17 cellular contexts compared by ENCODE assay signal in genomic region chr12:51118706-51119105, GRCh38. TPM values are rescaled to one million over a fixed set of nuclear protein-coding genes. Genes with fewer than 3 reads are reported as not detected.
DNase-seq lines count a peak whose midpoint lies in the region; ATAC-seq, FAIRE-seq and TF ChIP-seq lines count a peak whose summit lies in the region.
"Had no signal": no experiment of that assay in that cellular context is flagged by ENCODE, and none has a peak within 500 bp of the region (broad histone marks: within the 10 kb centered on the region; RNA-seq: fewer than 3 reads in every experiment).

No MANE protein-coding gene starts in this region.

- no peak overlapping the region for H3K4me3 Mint-ChIP-seq in WTC11
- H3K4me3 Mint-ChIP-seq: CD8-positive, alpha-beta memory T cell; effector memory CD8-positive, alpha-beta T cell; T-helper 1 cell treated with Interleukin-12 subunit alpha and Interleukin-12 subunit beta and Interleukin-4 antibody, amounts not matched to agents 30 μg/mL and 1 μg/mL, for 36 hours had no signal

- no peaks in the 10 kb centered on the region for H3K9me3 Mint-ChIP-seq in WTC11
- H3K9me3 Mint-ChIP-seq: CD8-positive, alpha-beta memory T cell; effector memory CD8-positive, alpha-beta T cell; naive B cell; T-helper 1 cell treated with Interleukin-12 subunit alpha and Interleukin-12 subunit beta and Interleukin-4 antibody, amounts not matched to agents 30 μg/mL and 1 μg/mL, for 36 hours had no signal

- H3K36me3 ChIP-seq in K562 (ENCODE audit: control insufficient read depth, insufficient read depth, low read length) (peaks cover 33% of the 10 kb centered on the region; the same call in 1 of the 3 replicates), vagina (peaks cover 0 to 22% of the 10 kb centered on the region in 2 donors)

- POLR2A ChIA-PET in K562 (lab: Yijun Ruan, JAX) (no interaction called here), WTC11 (lab: Charles Lee) (no interaction called here)

- H4K20me1 ChIP-seq in K562 (replicated peaks; ENCODE audit: control insufficient read depth, insufficient read depth, low read length), result no peaks in the 10 kb centered on the region

- H3K27ac Mint-ChIP-seq in WTC11, result no peak overlapping the region
- H3K27ac Mint-ChIP-seq: CD8-positive, alpha-beta memory T cell; effector memory CD8-positive, alpha-beta T cell; T-helper 1 cell treated with Interleukin-12 subunit alpha and Interleukin-12 subunit beta and Interleukin-4 antibody, amounts not matched to agents 30 μg/mL and 1 μg/mL, for 36 hours had no signal

- H3K27ac ChIP-seq in K562 (ENCODE audit: extremely low read depth, low read depth, low read length) (no peak overlapping the region), vagina (no peak overlapping the region)
- H3K27ac ChIP-seq: brain microvascular endothelial cell had no signal

- H3K27me3 ChIP-seq in K562 (ENCODE audit: control insufficient read depth in 2 of 2, insufficient read depth in 2 of 2, low read length in 2 of 2) (no peaks in the 10 kb centered on the region), vagina (no peaks in the 10 kb centered on the region)
- H3K27me3 ChIP-seq: brain microvascular endothelial cell had no signal

- in situ Hi-C loops in K562 (cut with MboI), result no loop called here

- TF ChIP-seq RAD21 in K562 (CRISPR knock-in tag; conservative IDR thresholded peaks at IDR 0.05 in 1 of 2, IDR thresholded peaks at IDR 0.05 in 1 of 2), result no peak

- no peaks in the 10 kb centered on the region for H3K79me2 ChIP-seq in K562 (ENCODE audit: control insufficient read depth, insufficient read depth, low read length)

- H2AFZ ChIP-seq in K562 (ENCODE audit: low read depth, low read length), result no peak overlapping the region

- no peak for FAIRE-seq in K562 (lab: Jason Lieb, UNC)

- peaks cover 33% of the 10 kb centered on the region for H3K36me3 Mint-ChIP-seq in WTC11

- ATAC-seq in K562 (no peak), WTC11 (no peak)
- ATAC-seq: effector memory CD8-positive, alpha-beta T cell had no signal

- no peak for TF ChIP-seq POLR2A in K562 (conservative IDR thresholded peaks at IDR 0.05)
- TF ChIP-seq POLR2A in vagina (IDR thresholded peaks at IDR 0.05), result no peak

- H3K4me1 ChIP-seq in K562 (replicated peaks in 1 of 2; ENCODE audit: control insufficient read depth in 2 of 2, insufficient read depth in 2 of 2, low read length in 2 of 2) (no peaks in the 10 kb centered on the region), vagina (no peaks in the 10 kb centered on the region)

- no peaks in the 10 kb centered on the region for H3K4me1 Mint-ChIP-seq in WTC11
- H3K4me1 Mint-ChIP-seq: CD8-positive, alpha-beta memory T cell had no signal

- BruUV-seq in K562 (replicated peaks; lab: Mats Ljungman, UMichigan), result no TSS peak

- no peak overlapping the region for H3K4me2 ChIP-seq in K562 (ENCODE audit: insufficient read depth, low read length)

- no peaks in the 10 kb centered on the region for H3K9me1 ChIP-seq in K562 (ENCODE audit: control insufficient read depth, insufficient read depth, low read length)

- TF ChIP-seq CTCF in K562 (IDR thresholded peaks at IDR 0.05 in 2 of 3, conservative IDR thresholded peaks at IDR 0.05 in 1 of 3; ENCODE audit: insufficient read depth in 2 of 3, low read depth in 1 of 3, low read length in 3 of 3), result no peak
- no peak for TF ChIP-seq CTCF in vagina (IDR thresholded peaks at IDR 0.05)
- no peak for TF ChIP-seq CTCF in WTC11 (IDR thresholded peaks at IDR 0.05)

- TF ChIP-seq EP300 in K562 (IDR thresholded peaks at IDR 0.05; ENCODE audit: low read length), result no peak

- no peaks in the 10 kb centered on the region for H3K9me3 ChIP-seq in K562 (replicated peaks; ENCODE audit: control insufficient read depth, insufficient read depth, low read depth, low read length)
- H3K9me3 ChIP-seq in vagina, result no peaks in the 10 kb centered on the region

- intact Hi-C loops in K562 (cut with micrococcal nuclease), result no loop called here
- intact Hi-C loops in posterior vena cava (cut with DNase I), result no loop called here
- intact Hi-C loops in vagina (cut with DNase I), result no loop called here

- peak; percentile 87 for DNase-seq in ELR (ENCODE audit: low read depth)
- peak; percentile 54 for DNase-seq in LHCN-M2 (ENCODE audit: low read depth)
- DNase-seq in K562 (ENCODE audit: extremely low read depth in 1 of 4, low spot score in 3 of 4), result no peak
- peak; percentile 31 for DNase-seq in non-pigmented ciliary epithelial cell (ENCODE audit: low read depth)
- no peak for DNase-seq in posterior vena cava (ENCODE audit: low spot score)
- DNase-seq in vagina (ENCODE audit: extremely low spot score in 2 of 2), result no peak
- DNase-seq in T-helper 9 cell, result no peak
- DNase-seq in WTC11 (ENCODE audit: low spot score), result no peak
- DNase-seq: activated CD4-positive, alpha-beta T cell treated with anti-CD3 and anti-CD28 coated beads, Interleukin-2, amount 50 U/mL, for 48 hours; activated effector memory CD4-positive, alpha-beta T cell treated with anti-CD3 and anti-CD28 coated beads, Interleukin-2, amount 50 U/mL, for 16 hours; brain microvascular endothelial cell; CD8-positive, alpha-beta memory T cell; effector memory CD8-positive, alpha-beta T cell; naive B cell; NCI-H2171 treated with DMSO at 0.1 percent for 48 hours; retina had no signal

- 74% methylated on average over 3 of the region's 3 CpGs for WGBS in K562 (ENCODE audit: insufficient coverage, low coverage, missing lambda C conversion rate)

- H3K27me3 Mint-ChIP-seq in WTC11 (ENCODE audit: low read depth), result no peaks in the 10 kb centered on the region
- H3K27me3 Mint-ChIP-seq: CD8-positive, alpha-beta memory T cell; effector memory CD8-positive, alpha-beta T cell; naive B cell had no signal

- no peak overlapping the region for H3K9ac ChIP-seq in K562 (ENCODE audit: insufficient read depth in 1 of 2, low read depth in 2 of 2, low read length in 2 of 2)

- CTCF ChIA-PET in K562 (lab: Yijun Ruan, JAX; ENCODE audit: low intra/inter-chr PET ratio), result no interaction called here
- CTCF ChIA-PET in WTC11 (lab: Charles Lee), result no interaction called here

- H3K4me3 ChIP-seq in K562 (no peak overlapping the region), vagina (no peak overlapping the region)

TF ChIP-seq in K562, 482 proteins besides CTCF, POLR2A, EP300 and RAD21:
- no peak for TF ChIP-seq CBFA2T3 (IDR thresholded peaks at IDR 0.05)
- peak; percentile 20 for TF ChIP-seq MEIS2 (IDR thresholded peaks at IDR 0.05; ENCODE audit: partially characterized antibody)

RNA-seq across cellular contexts. Expression of gene CSRNP2, which starts 35.3 kb away (rescaled TPM):
- total RNA-seq in LHCN-M2 (2014; rRNA removed) (29.7 and 31.5 TPM in 2 replicates), K562 (2014; rRNA removed) (5.9 and 8.0 TPM in 2 replicates), K562 (2014; rRNA removed; fragmentation: Illumina TruSeq; extraction: Trizol) (5.2 and 5.9 TPM in 2 replicates), K562 (2015; rRNA removed; fragmentation: Illumina TruSeq; extraction: Trizol) (5.0 and 5.7 TPM in 2 replicates), K562 (2021) (10.8 and 13.9 TPM in 2 replicates), posterior vena cava (10 to 100 TPM; 23.6 to 29.4 TPM), vagina (19.9 TPM), WTC11 (2021) (33.7 to 36.1 TPM (median 34.2 TPM) in 3 replicates)
- polyA plus RNA-seq in LHCN-M2 (2012), result 15.0 TPM
- 21.5 and 24.2 TPM in 2 replicates for total RNA-seq in K562 (2011; cell fraction: chromatin; rRNA removed; ENCODE audit: low replicate concordance)
- 12.0 and 13.7 TPM in 2 replicates for total RNA-seq in K562 (2011; cell fraction: nucleolus; rRNA removed)
- total RNA-seq in K562 (2011; cell fraction: nucleoplasm; rRNA removed), result 16.7 and 20.5 TPM in 2 replicates
- polyA plus RNA-seq in K562 (2011; rRNA removed) (9.7 and 9.9 TPM in 2 replicates), K562 (2014; fragmentation: Illumina TruSeq; extraction: Trizol) (8.9 and 9.1 TPM in 2 replicates), K562 (2014; fragmentation: Nextera tagmentation; extraction: Ambion mirVana) (1 to 10 TPM; 1.6 to 1.8 TPM), K562 (2014; rRNA removed) (7.9 and 8.5 TPM in 2 replicates)
- 5.5 and 6.0 TPM in 2 replicates for polyA plus RNA-seq in K562 (2011; cell fraction: cytosol; rRNA removed)
- polyA plus RNA-seq in K562 (2011; cell fraction: nucleus; rRNA removed), result 9.9 and 10.9 TPM in 2 replicates
- polyA plus RNA-seq in K562 (2012), result 7.2 and 11.0 TPM in 2 replicates
- polyA minus RNA-seq in K562 (2011; rRNA and poly(A)+ RNA removed), result 9.7 and 9.9 TPM in 2 replicates
- 5.0 and 9.4 TPM in 2 replicates for polyA minus RNA-seq in K562 (2011; cell fraction: cytosol; rRNA and poly(A)+ RNA removed)
- polyA minus RNA-seq in K562 (2011; cell fraction: nucleus; rRNA and poly(A)+ RNA removed), result 4.4 and 7.4 TPM in 2 replicates

RNA-seq across cellular contexts. Expression of gene TFCP2, which starts 54.2 kb away (rescaled TPM):
- 7.6 and 9.1 TPM in 2 replicates for total RNA-seq in LHCN-M2 (2014; rRNA removed)
- polyA plus RNA-seq in LHCN-M2 (2012), result 13.8 TPM
- total RNA-seq in K562 (2011; cell fraction: chromatin; rRNA removed; ENCODE audit: low replicate concordance), result 20.7 and 41.6 TPM in 2 replicates
- 12.0 and 14.1 TPM in 2 replicates for total RNA-seq in K562 (2011; cell fraction: nucleolus; rRNA removed)
- total RNA-seq in K562 (2011; cell fraction: nucleoplasm; rRNA removed), result 23.2 and 35.4 TPM in 2 replicates
- total RNA-seq in K562 (2014; rRNA removed), result 17.2 and 18.1 TPM in 2 replicates
- total RNA-seq in K562 (2014; rRNA removed; fragmentation: Illumina TruSeq; extraction: Trizol), result 17.4 and 21.1 TPM in 2 replicates
- total RNA-seq in K562 (2015; rRNA removed; fragmentation: Illumina TruSeq; extraction: Trizol), result 17.2 and 19.3 TPM in 2 replicates
- 26.9 and 29.0 TPM in 2 replicates for total RNA-seq in K562 (2021)
- 25.4 and 34.4 TPM in 2 replicates for polyA plus RNA-seq in K562 (2011; rRNA removed)
- 11.5 and 16.8 TPM in 2 replicates for polyA plus RNA-seq in K562 (2011; cell fraction: cytosol; rRNA removed)
- 12.3 and 14.5 TPM in 2 replicates for polyA plus RNA-seq in K562 (2011; cell fraction: nucleus; rRNA removed)
- 22.6 and 28.0 TPM in 2 replicates for polyA plus RNA-seq in K562 (2012)
- polyA plus RNA-seq in K562 (2014; fragmentation: Illumina TruSeq; extraction: Trizol), result 35.2 and 38.9 TPM in 2 replicates
- 10 to 100 TPM in 1 of 2 experiments, 1 to 10 TPM in 1; 8.0 to 17.8 TPM for polyA plus RNA-seq in K562 (2014; fragmentation: Nextera tagmentation; extraction: Ambion mirVana)
- 24.2 and 27.5 TPM in 2 replicates for polyA plus RNA-seq in K562 (2014; rRNA removed)
- polyA minus RNA-seq in K562 (2011; rRNA and poly(A)+ RNA removed), result 26.0 and 28.2 TPM in 2 replicates
- polyA minus RNA-seq in K562 (2011; cell fraction: cytosol; rRNA and poly(A)+ RNA removed), result 10.6 and 11.7 TPM in 2 replicates
- 4.8 and 7.7 TPM in 2 replicates for polyA minus RNA-seq in K562 (2011; cell fraction: nucleus; rRNA and poly(A)+ RNA removed)
- total RNA-seq in posterior vena cava, result 10 to 100 TPM; 16.1 to 23.1 TPM
- 15.5 TPM for total RNA-seq in vagina
- 35.4 to 37.8 TPM (median 37.4 TPM) in 3 replicates for total RNA-seq in WTC11 (2021)

Comparison
In these comparisons a context has a peak if more than half of its experiments do, and no peak if none do; other contexts are left out.
1. DNase-seq: peak in ELR (single experiment), LHCN-M2 (single experiment) and non-pigmented ciliary epithelial cell (single experiment); none in K562 (0 of 4), posterior vena cava (single experiment), vagina (0 of 2), T-helper 9 cell (single experiment) and WTC11 (single experiment).